ENCODE assay signal across 11 cellular contexts in the genomic region with DNA sequence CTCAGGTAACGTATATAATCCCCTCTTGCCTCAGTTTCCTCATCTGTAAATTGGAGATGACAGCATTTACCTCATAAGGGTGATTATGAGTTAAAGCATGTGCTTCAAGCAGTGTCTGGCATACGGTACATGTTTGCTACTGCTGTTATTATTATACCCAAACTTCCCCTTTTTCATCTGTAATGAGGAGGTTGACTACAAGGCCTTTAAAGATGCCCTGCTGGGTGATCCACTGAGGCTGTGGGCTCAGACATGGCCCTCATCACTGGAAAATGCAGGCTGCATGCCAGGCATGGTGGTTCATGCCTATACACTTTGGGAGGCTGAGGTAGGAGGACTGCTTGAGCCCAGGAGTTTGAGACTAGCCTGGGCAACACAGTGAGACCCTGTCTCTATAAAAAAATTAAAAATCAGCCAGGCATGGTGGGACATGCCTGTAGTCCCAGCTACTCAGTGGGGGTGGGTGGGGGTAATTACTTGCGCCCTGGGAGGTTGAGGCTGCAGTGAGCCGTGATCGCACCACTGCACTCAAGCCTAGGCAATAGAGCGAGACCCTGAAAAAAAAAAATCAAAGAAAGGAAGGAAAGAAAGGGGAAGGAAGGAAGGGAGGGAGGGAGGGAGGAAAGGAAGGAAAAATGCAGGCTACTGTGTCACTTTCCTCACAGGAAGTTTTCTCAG. TPM values are rescaled to one million over a fixed set of nuclear protein-coding genes. Genes with fewer than 3 reads are reported as not detected.
DNase-seq lines count a peak whose midpoint lies in the region; ATAC-seq and TF ChIP-seq lines count a peak whose summit lies in the region.
"Had no signal": no experiment of that assay in that cellular context is flagged by ENCODE, and none has a peak within 500 bp of the region (broad histone marks: within the 10 kb centered on the region; RNA-seq: fewer than 3 reads in every experiment).

No MANE protein-coding gene starts in this region.

- no peaks in the 10 kb centered on the region for H3K9me3 ChIP-seq in naive thymus-derived CD4-positive, alpha-beta T cell (ENCODE audit: control insufficient read depth in 2 of 3, low read length in 3 of 3)

- H3K36me3 ChIP-seq in naive thymus-derived CD4-positive, alpha-beta T cell (ENCODE audit: control insufficient read depth in 2 of 3, insufficient read depth in 3 of 3, low read length in 3 of 3): peaks cover 44 to 76% (median 67%) of the 10 kb centered on the region in 3 experiments

- H3K36me3 Mint-ChIP-seq in CD14-positive monocyte (peaks cover 44 to 51% of the 10 kb centered on the region in 2 donors), IgD-negative memory B cell (peaks cover 15% of the 10 kb centered on the region)
- H3K36me3 Mint-ChIP-seq in activated naive CD8-positive, alpha-beta T cell: peaks cover 7% of the 10 kb centered on the region
- H3K36me3 Mint-ChIP-seq in naive thymus-derived CD4-positive, alpha-beta T cell: peaks cover 9 to 81% (median 70%) of the 10 kb centered on the region in 5 donors

- no peak for DNase-seq in CD14-positive monocyte (ENCODE audit: low spot score)
- no peak for DNase-seq in naive thymus-derived CD4-positive, alpha-beta T cell
- DNase-seq in NCI-H1092 treated with DMSO at 0.1 percent for 48 hours (lab: John Stamatoyannopoulos, UW): no peak
- no peak for DNase-seq in NCI-H1417 (lab: John Stamatoyannopoulos, UW)
- DNase-seq in posterior cingulate gyrus: no peak
- DNase-seq: H9, NCI-H1048, PC-9 had no signal

- H3K4me1 ChIP-seq in naive thymus-derived CD4-positive, alpha-beta T cell (ENCODE audit: control insufficient read depth in 2 of 2, insufficient read depth in 2 of 2, low read length in 2 of 2): peaks cover 63 to 65% of the 10 kb centered on the region in 2 donors

- H3K9me3 Mint-ChIP-seq in CD14-positive monocyte (peaks cover 0 to 1% (median 0%) of the 10 kb centered on the region in 7 donors), IgD-negative memory B cell (no peaks in the 10 kb centered on the region)
- H3K9me3 Mint-ChIP-seq in activated naive CD8-positive, alpha-beta T cell (ENCODE audit: low read depth): no peaks in the 10 kb centered on the region
- H3K9me3 Mint-ChIP-seq in naive thymus-derived CD4-positive, alpha-beta T cell: peaks cover 0 to 14% (median 0%) of the 10 kb centered on the region in 11 donors
- H3K9me3 Mint-ChIP-seq: H9 had no signal

- peak overlapping the region; percentile 100 for H3K27ac ChIP-seq in naive thymus-derived CD4-positive, alpha-beta T cell (ENCODE audit: low read depth, low read length)
- H3K27ac ChIP-seq: PC-9 had no signal

- ATAC-seq in naive thymus-derived CD4-positive, alpha-beta T cell: no peak
- ATAC-seq in GM18868 (IDR thresholded peaks at IDR 0.05; ENCODE audit: unreplicated experiment): no peak

- POLR2A ChIA-PET in naive thymus-derived CD4-positive, alpha-beta T cell (lab: Charles Lee): interaction anchor here (0.6 to 35.9 kb wide), 7 partner anchors 5 to 180 kb away, joined by 3 to 2331 read pairs (median 80); partner anchors contain the start of genes LIMK2, PATZ1, PIK3IP1 and SELENOM

- peak overlapping the region in 1 of 2 donors; percentile 27 for H3K4me3 Mint-ChIP-seq in CD14-positive monocyte
- H3K4me3 Mint-ChIP-seq in IgD-negative memory B cell: peak overlapping the region; percentile 88 to 99 (median 96)
- H3K4me3 Mint-ChIP-seq in activated naive CD8-positive, alpha-beta T cell: peak overlapping the region; percentile 97
- peak overlapping the region; percentile 92 to 100 (median 98) for H3K4me3 Mint-ChIP-seq in naive thymus-derived CD4-positive, alpha-beta T cell
- H3K4me3 Mint-ChIP-seq: H9 had no signal

- CTCF ChIA-PET in naive thymus-derived CD4-positive, alpha-beta T cell (lab: Charles Lee): interaction anchor here (6.9 kb wide), 1 partner anchor 8 kb away, joined by 73 read pairs; no protein-coding TSS in a partner anchor

- H3K27ac Mint-ChIP-seq in CD14-positive monocyte: peak overlapping the region in 6 of 7 donors; percentile 30 to 99 (median 69)
- peak overlapping the region; percentile 99 to 100 (median 99) for H3K27ac Mint-ChIP-seq in IgD-negative memory B cell
- peak overlapping the region; percentile 99 for H3K27ac Mint-ChIP-seq in activated naive CD8-positive, alpha-beta T cell
- H3K27ac Mint-ChIP-seq in naive thymus-derived CD4-positive, alpha-beta T cell: peak overlapping the region; percentile 95 to 100 (median 99)
- H3K27ac Mint-ChIP-seq: H9 had no signal

- H3K4me3 ChIP-seq in naive thymus-derived CD4-positive, alpha-beta T cell (ENCODE audit: low read length): peak overlapping the region; percentile 100
- H3K4me3 ChIP-seq: PC-9 had no signal

- no peak for TF ChIP-seq CTCF in CD14-positive monocyte (IDR thresholded peaks at IDR 0.05)

- peaks cover 47% of the 10 kb centered on the region for H3K4me1 Mint-ChIP-seq in CD14-positive monocyte
- peaks cover 38 to 41% (median 39%) of the 10 kb centered on the region in 3 donors for H3K4me1 Mint-ChIP-seq in IgD-negative memory B cell
- peaks cover 79% of the 10 kb centered on the region for H3K4me1 Mint-ChIP-seq in activated naive CD8-positive, alpha-beta T cell (ENCODE audit: low read depth)
- H3K4me1 Mint-ChIP-seq in naive thymus-derived CD4-positive, alpha-beta T cell: peaks cover 32 to 69% (median 63%) of the 10 kb centered on the region in 7 donors

- no peaks in the 10 kb centered on the region for H3K27me3 ChIP-seq in naive thymus-derived CD4-positive, alpha-beta T cell (ENCODE audit: control insufficient read depth in 2 of 2, insufficient read depth in 2 of 2, low read length in 2 of 2)

- peaks cover 0 to 5% (median 3%) of the 10 kb centered on the region in 3 donors for H3K27me3 Mint-ChIP-seq in CD14-positive monocyte (ENCODE audit: low read depth in 3 of 3)
- no peaks in the 10 kb centered on the region for H3K27me3 Mint-ChIP-seq in IgD-negative memory B cell
- H3K27me3 Mint-ChIP-seq in activated naive CD8-positive, alpha-beta T cell: no peaks in the 10 kb centered on the region
- no peaks in the 10 kb centered on the region for H3K27me3 Mint-ChIP-seq in naive thymus-derived CD4-positive, alpha-beta T cell

- intact Hi-C loops in CD14-positive monocyte (cut with micrococcal nuclease): loop anchor here in 1 of 2 donors (5.0 kb wide), 1 partner anchor 76 kb away; the partner anchor contains the start of gene LIMK2
- intact Hi-C loops in naive thymus-derived CD4-positive, alpha-beta T cell (cut with micrococcal nuclease): no loop called here
- intact Hi-C loops in posterior cingulate gyrus (cut with DNase I): no loop called here

RNA-seq across cellular contexts. Expression of gene PIK3IP1, which starts 4.3 kb away (rescaled TPM):
- polyA plus RNA-seq in CD14-positive monocyte (10 to 100 TPM; 21.8 to 21.9 TPM), IgD-negative memory B cell (88.7 TPM)
- total RNA-seq in naive thymus-derived CD4-positive, alpha-beta T cell: 100 to 1,000 TPM in 4 of 5 experiments, 10 to 100 TPM in 1; 72.8 to 638 (median 594) TPM
- polyA plus RNA-seq in naive thymus-derived CD4-positive, alpha-beta T cell: 100 to 1,000 TPM; 606 to 941 TPM

RNA-seq across cellular contexts. Expression of gene PATZ1, which starts 58.2 kb away (rescaled TPM):
- polyA plus RNA-seq in CD14-positive monocyte (1 to 10 TPM; 1.8 to 2.0 TPM), IgD-negative memory B cell (11.5 TPM)
- 10 to 100 TPM; 35.9 to 61.3 (median 55.2) TPM for total RNA-seq in naive thymus-derived CD4-positive, alpha-beta T cell
- polyA plus RNA-seq in naive thymus-derived CD4-positive, alpha-beta T cell: 10 to 100 TPM; 15.1 to 26.0 TPM
